Comparison of ENCODE assay signal across 22 cellular contexts in the genomic region with DNA sequence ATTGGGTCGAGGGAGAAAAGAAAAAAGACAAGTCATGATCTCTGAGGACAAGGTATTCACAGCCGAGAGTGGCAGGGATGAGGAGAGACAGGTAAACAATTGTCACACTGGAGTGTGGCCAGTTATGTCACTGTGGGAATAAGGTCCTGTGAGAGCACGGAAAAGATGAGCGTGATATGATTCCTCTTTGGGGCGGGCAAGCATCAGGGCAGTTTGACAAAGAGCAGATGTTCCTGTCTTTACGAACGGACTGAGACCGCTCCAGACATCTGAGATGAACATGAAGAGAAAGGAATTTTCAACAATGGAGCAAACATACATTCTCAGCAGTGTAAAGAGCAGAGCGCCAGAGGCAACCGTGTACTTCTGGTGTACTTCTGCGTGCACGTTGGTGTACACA.
DNase-seq lines count a peak whose midpoint lies in the region; ATAC-seq and TF ChIP-seq lines count a peak whose summit lies in the region.
"Had no signal": no experiment of that assay in that cellular context is flagged by ENCODE, and none has a peak within 500 bp of the region (broad histone marks: within the 10 kb centered on the region; RNA-seq: fewer than 3 reads in every experiment).

No MANE protein-coding gene starts in this region.

- no peak overlapping the region for H3K4me3 ChIP-seq in SK-N-SH (ENCODE audit: low read depth in 2 of 2, low read length in 1 of 2)
- no peak overlapping the region for H3K4me3 ChIP-seq in neuronal stem cell (ENCODE audit: low read length in 2 of 2)
- H3K4me3 ChIP-seq: BLaER1, GM12878 had no signal

- H3K4me1 ChIP-seq in SK-N-SH (ENCODE audit: control insufficient read depth in 1 of 2, insufficient read depth in 2 of 2, low read depth in 1 of 2, low read length in 1 of 2): peaks cover 0 to 7% of the 10 kb centered on the region in 2 experiments; a peak in 1 of 4 replicates
- no peaks in the 10 kb centered on the region for H3K4me1 ChIP-seq in neuronal stem cell (ENCODE audit: control insufficient read depth in 2 of 2, insufficient read depth in 1 of 2, low read depth in 1 of 2, low read length in 2 of 2)
- H3K4me1 ChIP-seq: BLaER1 had no signal

- H2BK5ac ChIP-seq in neuronal stem cell (ENCODE audit: low read length): no peak overlapping the region

- no peak for TF ChIP-seq CTCF in SK-N-SH (IDR thresholded peaks at IDR 0.05)

- H3K14ac ChIP-seq in neuronal stem cell (ENCODE audit: low read length): no peak overlapping the region

- H4K8ac ChIP-seq in neuronal stem cell (ENCODE audit: low read depth, low read length): no peak overlapping the region

- no peak overlapping the region for H2AFZ ChIP-seq in SK-N-SH (ENCODE audit: low read depth)
- H2AFZ ChIP-seq in neuronal stem cell (ENCODE audit: low read length): no peak overlapping the region

- no peak for TF ChIP-seq RAD21 in SK-N-SH (IDR thresholded peaks at IDR 0.05; ENCODE audit: low read length)

- H2BK12ac ChIP-seq in neuronal stem cell (ENCODE audit: low read length): no peak overlapping the region

- H3K9me3 ChIP-seq in SK-N-SH: peaks cover 4% of the 10 kb centered on the region; the same call in 1 of the 2 replicates
- H3K9me3 ChIP-seq in neuronal stem cell (replicated peaks in 1 of 2; ENCODE audit: control insufficient read depth in 2 of 2, insufficient read depth in 1 of 2, low read depth in 1 of 2, low read length in 2 of 2): no peaks in the 10 kb centered on the region
- H3K9me3 ChIP-seq: BLaER1 had no signal

- no peaks in the 10 kb centered on the region for H3F3A ChIP-seq in SK-N-SH (replicated peaks; ENCODE audit: insufficient read depth)

- no peak overlapping the region for H3K9ac ChIP-seq in SK-N-SH
- H3K9ac ChIP-seq in neuronal stem cell (ENCODE audit: low read depth, low read length, poor library complexity): no peak overlapping the region
- H3K9ac ChIP-seq: BLaER1 had no signal

- DNase-seq in SK-N-SH (peak; percentile 53), SK-N-DZ (ENCODE audit: low spot score) (peak; percentile 87), neuronal stem cell (ENCODE audit: low spot score) (no peak), inferior parietal cortex (ENCODE audit: extremely low spot score) (no peak)
- DNase-seq in stimulated activated CD4-positive, alpha-beta T cell treated with anti-CD3 and anti-CD28 coated beads, Interleukin-15, amount 100 ng/mL, for 24 hours: no peak
- DNase-seq: 8988T; ACHN; C1 segment of cervical spinal cord; CD4-positive, alpha-beta memory T cell; CD4-positive, CD25-positive, alpha-beta regulatory T cell; CD8-positive, alpha-beta memory T cell; COR-L47; DMS 273 treated with DMSO at 0.1 percent for 48 hours; DMS153; DMS53; DMS79; DND-41; EL; GDM1 had no signal

- H3K23ac ChIP-seq in neuronal stem cell (ENCODE audit: low read depth, low read length, poor library complexity): no peak overlapping the region

- H3K4ac ChIP-seq in neuronal stem cell (ENCODE audit: low read length): no peak overlapping the region

- no peaks in the 10 kb centered on the region for H3K79me2 ChIP-seq in SK-N-SH (ENCODE audit: insufficient read depth)

- no peak overlapping the region for H4K91ac ChIP-seq in neuronal stem cell (ENCODE audit: low read depth, low read length, poor library complexity)

- WGBS in SK-N-SH (ENCODE audit: low lambda C conversion rate): 19% methylated on average over 12 of the region's 12 CpGs
- no CpG with 5 or more reads among the region's 12 CpGs for WGBS in neuronal stem cell (ENCODE audit: extremely low coverage in 2 of 2, insufficient read length in 2 of 2, insufficient replicate concordance in 1 of 2), 2 donors

- H3K79me1 ChIP-seq in neuronal stem cell (ENCODE audit: low read depth, low read length): no peaks in the 10 kb centered on the region

- H3K4me2 ChIP-seq in SK-N-SH (no peak overlapping the region), neuronal stem cell (ENCODE audit: insufficient read depth, low read length, poor library complexity, severe bottlenecking) (no peak overlapping the region)
- H3K4me2 ChIP-seq: BLaER1 had no signal

- no peak overlapping the region for H2BK15ac ChIP-seq in neuronal stem cell (ENCODE audit: low read length)

- no peak for ATAC-seq in SK-N-SH treated with all-trans-retinoic acid at 6 μM for 48 hours
- ATAC-seq: GM12878 had no signal

- POLR2A ChIA-PET in SK-N-SH (lab: Yijun Ruan, JAX): no interaction called here

- TF ChIP-seq EP300 in SK-N-SH (IDR thresholded peaks at IDR 0.05; ENCODE audit: borderline replicate concordance in 1 of 2, low read depth in 1 of 2, low read length in 1 of 2): no peak

- H4K20me1 ChIP-seq in SK-N-SH (ENCODE audit: insufficient read depth): no peaks in the 10 kb centered on the region
- H4K20me1 ChIP-seq: BLaER1 had no signal

- H3K27me3 ChIP-seq in SK-N-SH (ENCODE audit: insufficient read depth) (no peaks in the 10 kb centered on the region), neuronal stem cell (ENCODE audit: control insufficient read depth in 3 of 3, insufficient read depth in 3 of 3, low read depth in 1 of 3, low read length in 3 of 3) (no peaks in the 10 kb centered on the region)
- H3K27me3 ChIP-seq: BLaER1 had no signal

- H2AK5ac ChIP-seq in neuronal stem cell (ENCODE audit: low read depth, low read length): no peak overlapping the region

- no peaks in the 10 kb centered on the region for H3K9me2 ChIP-seq in SK-N-SH

- H3K27ac ChIP-seq in SK-N-SH (ENCODE audit: low read depth in 2 of 2, low read length in 1 of 2) (no peak overlapping the region; a peak in 1 of 4 replicates), neuronal stem cell (replicated peaks; ENCODE audit: low read length) (no peak overlapping the region)
- H3K27ac ChIP-seq: BLaER1 had no signal

- peak overlapping the region; percentile 46 for H3K18ac ChIP-seq in neuronal stem cell (ENCODE audit: low read length)

- CTCF ChIA-PET in SK-N-SH (lab: Yijun Ruan, JAX): interaction anchor here (1.9 kb wide), 1 partner anchor 173 kb away, joined by 7 read pairs; no protein-coding TSS in a partner anchor

- H3K36me3 ChIP-seq in SK-N-SH (replicated peaks in 1 of 2; ENCODE audit: control insufficient read depth in 1 of 2, insufficient read depth in 2 of 2, low read length in 1 of 2) (no peaks in the 10 kb centered on the region), neuronal stem cell (replicated peaks in 1 of 2; ENCODE audit: control insufficient read depth in 2 of 2, insufficient read depth in 2 of 2, low read length in 2 of 2) (no peaks in the 10 kb centered on the region)
- H3K36me3 ChIP-seq: BLaER1 had no signal

- H2BK120ac ChIP-seq in neuronal stem cell (ENCODE audit: low read depth, low read length): no peak overlapping the region

TF ChIP-seq in SK-N-SH, 30 proteins besides CTCF, POLR2A, EP300 and RAD21:
- TF ChIP-seq, protein P1, sequence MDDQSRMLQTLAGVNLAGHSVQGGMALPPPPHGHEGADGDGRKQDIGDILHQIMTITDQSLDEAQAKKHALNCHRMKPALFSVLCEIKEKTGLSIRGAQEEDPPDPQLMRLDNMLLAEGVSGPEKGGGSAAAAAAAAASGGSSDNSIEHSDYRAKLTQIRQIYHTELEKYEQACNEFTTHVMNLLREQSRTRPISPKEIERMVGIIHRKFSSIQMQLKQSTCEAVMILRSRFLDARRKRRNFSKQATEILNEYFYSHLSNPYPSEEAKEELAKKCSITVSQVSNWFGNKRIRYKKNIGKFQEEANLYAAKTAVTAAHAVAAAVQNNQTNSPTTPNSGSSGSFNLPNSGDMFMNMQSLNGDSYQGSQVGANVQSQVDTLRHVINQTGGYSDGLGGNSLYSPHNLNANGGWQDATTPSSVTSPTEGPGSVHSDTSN (IDR thresholded peaks at IDR 0.05): no peak
- TF ChIP-seq GATA2 (CRISPR knock-in tag; IDR thresholded peaks at IDR 0.05): peak; percentile 87
TF ChIP-seq in SK-N-SH: peak in this region for 1.

TF ChIP-seq in SK-N-SH treated with all-trans-retinoic acid at 6 μM for 48 hours, 23 proteins besides CTCF, POLR2A, EP300 and RAD21:
- TF ChIP-seq ZFP30 (CRISPR knock-in tag; IDR thresholded peaks at IDR 0.05): no peak
- TF ChIP-seq BACH2 (CRISPR knock-in tag; IDR thresholded peaks at IDR 0.05; ENCODE audit: borderline replicate concordance): no peak
- no peak for TF ChIP-seq ZNF565 (CRISPR knock-in tag; conservative IDR thresholded peaks at IDR 0.05; ENCODE audit: low read depth)
- no peak for TF ChIP-seq ZC3H10 (CRISPR knock-in tag; IDR thresholded peaks at IDR 0.05)
- no peak for TF ChIP-seq ARNTL (CRISPR knock-in tag; IDR thresholded peaks at IDR 0.05; ENCODE audit: borderline replicate concordance, low read depth)
- no peak for TF ChIP-seq RARB (CRISPR knock-in tag; IDR thresholded peaks at IDR 0.05)
- TF ChIP-seq GLIS3 (CRISPR knock-in tag; IDR thresholded peaks at IDR 0.05): no peak
- no peak for TF ChIP-seq CSDC2 (CRISPR knock-in tag; IDR thresholded peaks at IDR 0.05)
- TF ChIP-seq ZNF8 (CRISPR knock-in tag; IDR thresholded peaks at IDR 0.05): no peak
- TF ChIP-seq, protein P2, sequence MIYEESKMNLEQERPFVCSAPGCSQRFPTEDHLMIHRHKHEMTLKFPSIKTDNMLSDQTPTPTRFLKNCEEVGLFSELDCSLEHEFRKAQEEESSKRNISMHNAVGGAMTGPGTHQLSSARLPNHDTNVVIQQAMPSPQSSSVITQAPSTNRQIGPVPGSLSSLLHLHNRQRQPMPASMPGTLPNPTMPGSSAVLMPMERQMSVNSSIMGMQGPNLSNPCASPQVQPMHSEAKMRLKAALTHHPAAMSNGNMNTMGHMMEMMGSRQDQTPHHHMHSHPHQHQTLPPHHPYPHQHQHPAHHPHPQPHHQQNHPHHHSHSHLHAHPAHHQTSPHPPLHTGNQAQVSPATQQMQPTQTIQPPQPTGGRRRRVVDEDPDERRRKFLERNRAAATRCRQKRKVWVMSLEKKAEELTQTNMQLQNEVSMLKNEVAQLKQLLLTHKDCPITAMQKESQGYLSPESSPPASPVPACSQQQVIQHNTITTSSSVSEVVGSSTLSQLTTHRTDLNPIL (CRISPR knock-in tag; IDR thresholded peaks at IDR 0.05; ENCODE audit: low read depth): no peak
- TF ChIP-seq SNAI2 (CRISPR knock-in tag; IDR thresholded peaks at IDR 0.05): no peak
- TF ChIP-seq, protein P3, sequence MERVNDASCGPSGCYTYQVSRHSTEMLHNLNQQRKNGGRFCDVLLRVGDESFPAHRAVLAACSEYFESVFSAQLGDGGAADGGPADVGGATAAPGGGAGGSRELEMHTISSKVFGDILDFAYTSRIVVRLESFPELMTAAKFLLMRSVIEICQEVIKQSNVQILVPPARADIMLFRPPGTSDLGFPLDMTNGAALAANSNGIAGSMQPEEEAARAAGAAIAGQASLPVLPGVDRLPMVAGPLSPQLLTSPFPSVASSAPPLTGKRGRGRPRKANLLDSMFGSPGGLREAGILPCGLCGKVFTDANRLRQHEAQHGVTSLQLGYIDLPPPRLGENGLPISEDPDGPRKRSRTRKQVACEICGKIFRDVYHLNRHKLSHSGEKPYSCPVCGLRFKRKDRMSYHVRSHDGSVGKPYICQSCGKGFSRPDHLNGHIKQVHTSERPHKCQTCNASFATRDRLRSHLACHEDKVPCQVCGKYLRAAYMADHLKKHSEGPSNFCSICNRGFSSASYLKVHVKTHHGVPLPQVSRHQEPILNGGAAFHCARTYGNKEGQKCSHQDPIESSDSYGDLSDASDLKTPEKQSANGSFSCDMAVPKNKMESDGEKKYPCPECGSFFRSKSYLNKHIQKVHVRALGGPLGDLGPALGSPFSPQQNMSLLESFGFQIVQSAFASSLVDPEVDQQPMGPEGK (CRISPR knock-in tag; IDR thresholded peaks at IDR 0.05; ENCODE audit: borderline replicate concordance): no peak

Comparison
In these comparisons a context has a peak if more than half of its experiments do, and no peak if none do; other contexts are left out.
1. DNase-seq: peak in SK-N-SH (single experiment) and SK-N-DZ (single experiment); none in neuronal stem cell (single experiment), inferior parietal cortex (single experiment) and stimulated activated CD4-positive, alpha-beta T cell treated with anti-CD3 and anti-CD28 coated beads, Interleukin-15, amount 100 ng/mL, for 24 hours (single experiment).